Comparison of ENCODE assay signal across 8 cellular contexts in the genomic region with DNA sequence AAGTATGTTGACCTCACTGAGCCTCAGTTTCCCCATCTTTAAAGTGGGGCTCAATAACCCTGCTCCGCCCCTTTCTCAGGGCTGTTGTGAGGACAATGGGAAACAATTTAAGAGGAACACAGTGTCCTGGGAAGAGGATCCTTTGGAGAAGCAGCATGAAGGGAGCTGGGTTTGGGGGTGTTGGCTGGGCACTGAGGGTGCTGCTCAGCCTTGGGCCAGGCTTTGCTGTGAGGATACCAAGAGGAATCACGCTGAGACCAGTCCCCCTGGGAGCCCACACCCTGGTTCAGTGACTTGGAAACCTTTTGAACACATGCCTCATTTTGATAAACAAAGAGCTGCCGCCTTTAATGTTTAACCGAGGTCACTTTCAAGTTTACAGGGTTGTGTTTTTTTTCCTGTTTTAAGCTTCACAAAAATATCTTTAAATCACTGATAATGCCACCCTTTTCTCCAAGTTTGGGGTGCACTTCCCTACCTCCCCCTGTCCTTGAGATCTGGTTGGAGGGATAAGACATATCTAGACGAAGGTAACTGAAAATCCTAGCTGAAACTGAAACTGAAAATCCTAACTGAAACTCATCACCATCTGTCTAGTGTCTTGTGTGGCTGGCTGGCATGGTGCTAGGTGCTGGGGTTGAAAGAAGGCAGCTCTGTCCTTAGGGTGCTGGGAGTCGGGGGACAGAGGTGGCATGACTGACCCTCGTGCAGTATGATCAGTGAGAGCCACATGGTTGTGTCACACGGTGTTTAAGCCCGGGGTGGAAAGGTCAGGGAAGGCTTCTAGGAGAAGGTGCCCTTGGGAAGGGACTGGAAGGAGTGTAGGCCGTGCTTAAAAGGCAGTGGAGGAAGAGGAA. TPM values are rescaled to one million over a fixed set of nuclear protein-coding genes. Genes with fewer than 3 reads are reported as not detected.
DNase-seq lines count a peak whose midpoint lies in the region; ATAC-seq and TF ChIP-seq lines count a peak whose summit lies in the region.

No MANE protein-coding gene starts in this region.

- H3K9me3 ChIP-seq in sigmoid colon (no peaks in the 10 kb centered on the region), MG63 (no peaks in the 10 kb centered on the region)

- DNase-seq in AG10803 (ENCODE audit: low read depth), result no peak
- peak; percentile 72 for DNase-seq in fibroblast of villous mesenchyme (ENCODE audit: low read depth)
- peak; percentile 75 for DNase-seq in sigmoid colon
- no peak for DNase-seq in MG63
- DNase-seq in NCI-H446 (lab: John Stamatoyannopoulos, UW), result no peak

- TF ChIP-seq CTCF in AG10803 (conservative IDR thresholded peaks at IDR 0.05; ENCODE audit: low read length), result no peak
- no peak for TF ChIP-seq CTCF in VCaP (conservative IDR thresholded peaks at IDR 0.05)
- no peak for TF ChIP-seq CTCF in fibroblast of villous mesenchyme (IDR thresholded peaks at IDR 0.05; ENCODE audit: insufficient read depth, low read depth, low read length)
- TF ChIP-seq CTCF in sigmoid colon (IDR thresholded peaks at IDR 0.05), result no peak

- H3K4me3 ChIP-seq in AG10803 (ENCODE audit: low read length) (peak overlapping the region; percentile 73), fibroblast of villous mesenchyme (ENCODE audit: low read depth, low read length) (peak overlapping the region; percentile 76), sigmoid colon (peak overlapping the region; percentile 68 to 74 (median 74)), MG63 (no peak overlapping the region)

- intact Hi-C loops in sigmoid colon (cut with DNase I), result loop anchor here (5.0 to 10.0 kb wide), 5 partner anchors 39 to 1259 kb away; partner anchors contain the start of genes ATP6V0E2, REPIN1, ZNF398 and ZNF467

- H3K27ac ChIP-seq in VCaP (peak overlapping the region; percentile 95), sigmoid colon (peak overlapping the region; percentile 95 to 99 (median 96))

- no peak for TF ChIP-seq EP300 in sigmoid colon (IDR thresholded peaks at IDR 0.05)

- peaks cover 0 to 31% (median 5%) of the 10 kb centered on the region in 4 donors for H3K36me3 ChIP-seq in sigmoid colon
- H3K36me3 ChIP-seq in MG63, result no peaks in the 10 kb centered on the region

- ATAC-seq in GM19043 (IDR thresholded peaks at IDR 0.05; ENCODE audit: low read depth, unreplicated experiment) (peak; percentile 61), HG03135 (IDR thresholded peaks at IDR 0.05; ENCODE audit: unreplicated experiment) (peak; percentile 53)

- WGBS in sigmoid colon, 2 donors, result 10 to 28% methylated on average over 10 of the region's 10 CpGs

- no peaks in the 10 kb centered on the region for H3K27me3 ChIP-seq in sigmoid colon
- no peaks in the 10 kb centered on the region for H3K27me3 ChIP-seq in MG63

- peaks cover 0 to 36% (median 32%) of the 10 kb centered on the region in 4 donors for H3K4me1 ChIP-seq in sigmoid colon

- no peak for TF ChIP-seq POLR2A in sigmoid colon (IDR thresholded peaks at IDR 0.05)

RNA-seq across cellular contexts. Expression of gene ZNF775, which starts 27.7 kb away (rescaled TPM):
- total RNA-seq in fibroblast of villous mesenchyme (3.0 and 5.2 TPM in 2 replicates), sigmoid colon (10 to 100 TPM in 1 of 4 donors, 1 to 10 TPM in 3; 6.1 to 10.7 (median 6.9) TPM)
- 1 to 10 TPM; 3.0 to 6.1 (median 5.4) TPM for polyA plus RNA-seq in sigmoid colon
- total RNA-seq in MG63 (2014; rRNA removed; shearing (Covaris generic); ENCODE audit: low replicate concordance), result 4.0 and 13.9 TPM in 2 replicates

RNA-seq across cellular contexts. Expression of gene REPIN1, which starts 38.2 kb away (rescaled TPM):
- total RNA-seq in fibroblast of villous mesenchyme (96.0 and 98.4 TPM in 2 replicates), sigmoid colon (10 to 100 TPM; 56.3 to 63.7 (median 57.0) TPM)
- 100 to 1,000 TPM in 1 of 3 donors, 10 to 100 TPM in 2; 50.9 to 131 (median 52.3) TPM for polyA plus RNA-seq in sigmoid colon
- 43.6 and 64.7 TPM in 2 replicates for total RNA-seq in MG63 (2014; rRNA removed; shearing (Covaris generic); ENCODE audit: low replicate concordance)

RNA-seq across cellular contexts. Expression of gene GIMAP8, which starts 43.6 kb away (rescaled TPM):
- total RNA-seq in fibroblast of villous mesenchyme (under 0.01 TPM in 1 of 2 replicates, not detected in the other), sigmoid colon (1 to 10 TPM; 5.3 to 7.9 (median 7.2) TPM)
- polyA plus RNA-seq in sigmoid colon, result 10 to 100 TPM in 1 of 3 donors, 1 to 10 TPM in 2; 2.4 to 10.7 (median 2.8) TPM
- not detected in 2 replicates for total RNA-seq in MG63 (2014; rRNA removed; shearing (Covaris generic); ENCODE audit: low replicate concordance)

Comparison
In these comparisons a context has a peak if more than half of its experiments do, and no peak if none do; other contexts are left out.
1. DNase-seq: peak in fibroblast of villous mesenchyme (single experiment) and sigmoid colon (single experiment); none in AG10803 (single experiment), MG63 (single experiment) and NCI-H446 (0 of 2).